8 cellular contexts compared by ENCODE assay signal in the genomic region with DNA sequence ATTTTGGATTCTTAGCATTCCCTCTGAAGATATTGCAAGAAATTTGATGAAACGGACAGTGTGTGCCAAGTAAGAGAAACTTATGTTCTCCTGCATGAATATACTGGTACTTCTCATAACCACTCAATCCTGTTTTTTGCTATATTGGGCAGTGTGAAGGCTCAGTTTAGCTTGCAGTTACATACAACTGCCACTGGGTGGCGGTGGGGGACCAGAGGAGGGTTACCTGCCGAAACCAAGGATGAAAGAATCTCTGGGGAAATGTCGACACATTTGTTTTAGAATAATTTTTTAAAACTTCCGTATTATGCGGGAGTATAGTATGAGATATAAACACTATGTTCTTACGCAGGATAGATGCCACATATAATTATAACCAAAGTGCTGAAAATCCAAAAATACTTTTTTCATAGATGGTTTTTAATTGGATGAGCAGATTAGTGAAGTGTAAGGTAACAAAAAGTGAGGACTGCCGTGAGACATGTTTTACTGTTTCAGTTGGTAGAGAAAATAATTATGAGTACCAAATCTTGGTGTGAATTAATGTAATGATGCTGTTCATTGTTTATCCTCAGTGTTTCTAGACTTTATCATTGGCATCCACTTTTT. TPM values are rescaled to one million over a fixed set of nuclear protein-coding genes. Genes with fewer than 3 reads are reported as not detected.
A peak's percentile ranks its signal among the peaks of the same experiment; 100 is the strongest.
DNase-seq lines count a peak whose midpoint lies in the region; ATAC-seq and TF ChIP-seq lines count a peak whose summit lies in the region.

No MANE protein-coding gene starts in this region.

- DNase-seq in DMS153 treated with DMSO at 0.1 percent for 48 hours (lab: John Stamatoyannopoulos, UW; ENCODE audit: unreplicated experiment) (peak; percentile 71), HT1080 (ENCODE audit: low read depth) (peak; percentile 59), NT2/D1 (ENCODE audit: low read depth, low spot score) (peak; percentile 35), epithelial cell of esophagus (ENCODE audit: low read depth) (peak; percentile 76)
- peak; percentile 70 for DNase-seq in activated CD8-positive, alpha-beta memory T cell treated with anti-CD3 and anti-CD28 coated beads, Interleukin-2, amount 50 U/mL, for 4 hours
- peak; percentile 49 to 78 (median 69) for DNase-seq in naive thymus-derived CD8-positive, alpha-beta T cell
- DNase-seq in stimulated activated naive CD4-positive, alpha-beta T cell treated with Interleukin-2 at 50 U/mL for 16 hours (lab: John Stamatoyannopoulos, UW), result peak; percentile 52

- no peak overlapping the region for H3K9ac ChIP-seq in NT2/D1 (ENCODE audit: insufficient read length, low read depth)

- peak; percentile 100 for TF ChIP-seq CTCF in epithelial cell of esophagus (IDR thresholded peaks at IDR 0.05; ENCODE audit: insufficient read depth, low read depth, low read length, missing control alignments)

- no peak overlapping the region for H3K4me3 ChIP-seq in NT2/D1 (ENCODE audit: insufficient read length, low read depth)
- no peak overlapping the region for H3K4me3 ChIP-seq in epithelial cell of esophagus (ENCODE audit: low read length)

- H3K4me3 Mint-ChIP-seq in naive thymus-derived CD8-positive, alpha-beta T cell, result peak overlapping the region; percentile 63 to 85 (median 75)

- H3K4me1 Mint-ChIP-seq in naive thymus-derived CD8-positive, alpha-beta T cell, result peaks cover 8 to 31% (median 28%) of the 10 kb centered on the region in 4 donors

- peaks cover 0 to 37% (median 13%) of the 10 kb centered on the region in 3 donors for H3K36me3 Mint-ChIP-seq in naive thymus-derived CD8-positive, alpha-beta T cell

- no peaks in the 10 kb centered on the region for H3K9me3 Mint-ChIP-seq in naive thymus-derived CD8-positive, alpha-beta T cell

- no peaks in the 10 kb centered on the region for H3K4me1 ChIP-seq in NT2/D1 (ENCODE audit: insufficient read depth, insufficient read length)

- peak; percentile 97 for ATAC-seq in GM21447 (IDR thresholded peaks at IDR 0.05; ENCODE audit: unreplicated experiment)
- peak; percentile 97 to 99 for ATAC-seq in naive thymus-derived CD8-positive, alpha-beta T cell

- H3K27ac Mint-ChIP-seq in naive thymus-derived CD8-positive, alpha-beta T cell, result peak overlapping the region in 7 of 10 donors; percentile 2 to 82 (median 6)

- no peaks in the 10 kb centered on the region for H3K27me3 ChIP-seq in NT2/D1 (ENCODE audit: insufficient read depth, insufficient read length)

- POLR2A ChIA-PET in naive thymus-derived CD8-positive, alpha-beta T cell (lab: Charles Lee), result interaction anchor here (0.5 to 2.6 kb wide), 2 partner anchors 10 to 20 kb away, joined by 4 to 12 read pairs; partner anchors contain the start of gene TRMT11

- no peaks in the 10 kb centered on the region for H3K27me3 Mint-ChIP-seq in naive thymus-derived CD8-positive, alpha-beta T cell

- no peaks in the 10 kb centered on the region for H3K9me3 ChIP-seq in NT2/D1 (ENCODE audit: insufficient read depth, low read length)

- peaks cover 31% of the 10 kb centered on the region for H3K36me3 ChIP-seq in NT2/D1 (ENCODE audit: insufficient read depth, insufficient read length, low read length)

RNA-seq across cellular contexts. Expression of gene TRMT11, which starts 9.7 kb away (rescaled TPM):
- 15.8 and 17.1 TPM in 2 replicates for total RNA-seq in HT1080 (2014; rRNA removed; shearing (Covaris generic))
- 29.0 and 30.4 TPM in 2 replicates for polyA plus RNA-seq in HT1080 (2015; cell fraction: cytosol; rRNA removed)
- polyA plus RNA-seq in HT1080 (2015; cell fraction: nucleus; rRNA removed), result 62.3 and 67.4 TPM in 2 replicates
- 10 to 100 TPM; 27.3 to 27.9 TPM for total RNA-seq in naive thymus-derived CD8-positive, alpha-beta T cell
- polyA plus RNA-seq in naive thymus-derived CD8-positive, alpha-beta T cell, result 10 to 100 TPM in 1 of 3 donors, 1 to 10 TPM in 2; 9.4 to 16.1 (median 9.9) TPM

RNA-seq across cellular contexts. Expression of gene HINT3, which starts 39.5 kb away (rescaled TPM):
- 8.7 and 10.0 TPM in 2 replicates for total RNA-seq in HT1080 (2014; rRNA removed; shearing (Covaris generic))
- 6.2 and 7.7 TPM in 2 replicates for polyA plus RNA-seq in HT1080 (2015; cell fraction: cytosol; rRNA removed)
- 2.6 and 2.7 TPM in 2 replicates for polyA plus RNA-seq in HT1080 (2015; cell fraction: nucleus; rRNA removed)
- total RNA-seq in naive thymus-derived CD8-positive, alpha-beta T cell, result 10 to 100 TPM; 11.8 to 12.7 TPM
- 10 to 100 TPM in 1 of 3 donors, 1 to 10 TPM in 2; 7.9 to 10.4 (median 8.5) TPM for polyA plus RNA-seq in naive thymus-derived CD8-positive, alpha-beta T cell
